In genomic region chr5:91065541-91065940, GRCh38 we compare ENCODE assay signal across 29 cellular contexts.
"Had no signal": no experiment of that assay in that cellular context is flagged by ENCODE, and none has a peak within 500 bp of the region (broad histone marks: within the 10 kb centered on the region; RNA-seq: fewer than 3 reads in every experiment).

No MANE protein-coding gene starts in this region.

- H3K27me3 ChIP-seq: adrenal gland, brain microvascular endothelial cell, MG63 had no signal

- H3K27ac ChIP-seq: brain microvascular endothelial cell, PC-9, RWPE1 had no signal

- H3K9me3 ChIP-seq: adrenal gland, MG63 had no signal

- H3K4me3 ChIP-seq: adrenal gland, MG63, PC-9 had no signal

- DNase-seq: activated CD4-positive, alpha-beta T cell treated with anti-CD3 and anti-CD28 coated beads, Interleukin-2, amount 10 ng/mL, durations not matched to agents 24 days and 14 days; activated CD4-positive, alpha-beta T cell treated with anti-CD3 and anti-CD28 coated beads, Interleukin-2, amount 50 U/mL, for 4 hours; activated CD8-positive, alpha-beta T cell treated with anti-CD3 and anti-CD28 coated beads for 36 hours; activated effector memory CD4-positive, alpha-beta T cell treated with anti-CD3 and anti-CD28 coated beads, Interleukin-2, amount 50 U/mL, for 16 hours; activated naive CD4-positive, alpha-beta T cell treated with Interleukin-2 at 50 U/mL for 16 hours; activated naive CD8-positive, alpha-beta T cell treated with anti-CD3 and anti-CD28 coated beads, Interleukin-2, amount 10 ng/mL, durations not matched to agents 7 days and 5 days; activated T-cell treated with anti-CD3 and anti-CD28 coated beads, Interleukin-2, amount 50 U/mL, for 1 hour; activated T-cell treated with anti-CD3 and anti-CD28 coated beads, Interleukin-2, amount 50 U/mL, for 72 hours; adrenal gland; brain microvascular endothelial cell; central memory CD4-positive, alpha-beta T cell; Kasumi-1; KG1; MG63; NCI-H1048; NCI-H1105 treated with DMSO at 0.1 percent for 48 hours; NCI-H1436; NCI-H1694 treated with DMSO at 0.1 percent for 48 hours; NCI-H2029; NCI-H345; NCI-H526; NCI-H748 treated with DMSO at 0.1 percent for 48 hours; NK-92 treated with Interleukin-12 subunit alpha and Interleukin-12 subunit beta, amount 100 ng/mL, for 24 hours; PC-9; SIG-M5; T1000 had no signal

- H3K36me3 ChIP-seq: adrenal gland, brain microvascular endothelial cell, MG63 had no signal

- H3K4me2 ChIP-seq: PC-9 had no signal

- ATAC-seq: activated CD8-positive, alpha-beta T cell treated with anti-CD3 and anti-CD28 coated beads for 36 hours; activated T-cell treated with anti-CD3 and anti-CD28 coated beads, Interleukin-2, amount 50 U/mL, for 72 hours; activated T-helper 17 cell treated with anti-CD3 and anti-CD28 coated beads, Interleukin-2, amount 50 U/mL, for 72 hours; Right ventricle myocardium inferior had no signal

- H2AFZ ChIP-seq: PC-9 had no signal
